In the genomic region with DNA sequence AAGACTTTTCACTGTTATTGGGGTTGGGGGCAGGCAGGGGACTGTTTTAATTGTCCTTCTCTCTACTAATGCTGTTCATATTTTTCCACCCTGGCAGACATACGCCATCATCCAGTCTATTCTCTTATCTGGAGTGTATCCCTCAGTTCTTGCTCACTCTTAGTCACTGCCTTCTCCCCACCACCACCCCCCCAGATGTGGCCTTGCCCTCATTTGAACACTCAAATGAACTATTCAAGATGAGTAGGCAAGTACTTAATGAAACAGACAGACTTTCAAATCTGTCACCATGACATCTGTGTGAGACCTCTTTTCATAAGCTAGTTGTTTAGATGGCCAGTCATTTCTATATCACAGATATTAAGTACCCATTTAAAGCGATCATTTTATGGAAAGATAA, we compare ENCODE assay signal across 10 cellular contexts. TPM values are rescaled to one million over a fixed set of nuclear protein-coding genes. Genes with fewer than 3 reads are reported as not detected.
DNase-seq lines count a peak whose midpoint lies in the region; ATAC-seq and TF ChIP-seq lines count a peak whose summit lies in the region.
"Had no signal": no experiment of that assay in that cellular context is flagged by ENCODE, and none has a peak within 500 bp of the region (broad histone marks: within the 10 kb centered on the region; RNA-seq: fewer than 3 reads in every experiment).

No MANE protein-coding gene starts in this region.

- peak overlapping the region; percentile 22 for H3K27ac ChIP-seq in cardiac muscle cell

- H3K9me3 Mint-ChIP-seq in T-helper 2 cell treated with Interferon-gamma antibody and Interleukin-4, amounts not matched to agents 5 μg/mL and 100 μg/mL, for 36 hours = no peaks in the 10 kb centered on the region

- H3K4me1 ChIP-seq in cardiac muscle cell (ENCODE audit: low read depth) = peaks cover 51% of the 10 kb centered on the region

- peak; percentile 34 for DNase-seq in activated CD8-positive, alpha-beta memory T cell treated with anti-CD3 and anti-CD28 coated beads, Interleukin-2, amount 50 U/mL, for 4 hours
- DNase-seq in activated CD8-positive, alpha-beta memory T cell treated with anti-CD3 and anti-CD28 coated beads for 24 hours = no peak
- DNase-seq in T-helper 2 cell treated with Interferon-gamma antibody and Interleukin-4, amounts not matched to agents 5 μg/mL and 100 μg/mL, for 36 hours (ENCODE audit: low spot score) = peak; percentile 55
- DNase-seq in cardiac muscle cell (ENCODE audit: low read depth in 1 of 2, low spot score in 1 of 2) (peak in 1 of 2 donors; percentile 47), NCI-H2171 treated with DMSO at 0.1 percent for 48 hours (lab: John Stamatoyannopoulos, UW) (no peak)
- DNase-seq in stimulated activated CD8-positive, alpha-beta memory T cell treated with anti-CD3 and anti-CD28 coated beads, Interleukin-7, amount 100 ng/mL, for 24 hours (ENCODE audit: low read depth) = peak; percentile 13
- DNase-seq: amygdala, gastrocnemius medialis had no signal

- H3K27me3 Mint-ChIP-seq in T-helper 2 cell treated with Interferon-gamma antibody and Interleukin-4, amounts not matched to agents 5 μg/mL and 100 μg/mL, for 36 hours (ENCODE audit: low read depth) = no peaks in the 10 kb centered on the region

- peaks cover 32% of the 10 kb centered on the region for H3K36me3 Mint-ChIP-seq in T-helper 2 cell treated with Interferon-gamma antibody and Interleukin-4, amounts not matched to agents 5 μg/mL and 100 μg/mL, for 36 hours (ENCODE audit: low read depth)

- no peaks in the 10 kb centered on the region for H3K27me3 ChIP-seq in cardiac muscle cell
- H3K27me3 ChIP-seq: gastrocnemius medialis had no signal

- no peak overlapping the region for H3K4me3 Mint-ChIP-seq in T-helper 2 cell treated with Interferon-gamma antibody and Interleukin-4, amounts not matched to agents 5 μg/mL and 100 μg/mL, for 36 hours

- peaks cover 42% of the 10 kb centered on the region for H3K36me3 ChIP-seq in cardiac muscle cell

- ATAC-seq in HG03135 (IDR thresholded peaks at IDR 0.05; ENCODE audit: unreplicated experiment) (no peak), HG02759 (IDR thresholded peaks at IDR 0.05; ENCODE audit: unreplicated experiment) (no peak)
- ATAC-seq: gastrocnemius medialis had no signal

- no peak for TF ChIP-seq CTCF in cardiac muscle cell (IDR thresholded peaks at IDR 0.05; ENCODE audit: low read depth, low read length)

- peak overlapping the region; percentile 36 for H3K27ac Mint-ChIP-seq in T-helper 2 cell treated with Interferon-gamma antibody and Interleukin-4, amounts not matched to agents 5 μg/mL and 100 μg/mL, for 36 hours

- no peak overlapping the region for H3K4me3 ChIP-seq in cardiac muscle cell
- H3K4me3 ChIP-seq: gastrocnemius medialis had no signal

- peaks cover 18% of the 10 kb centered on the region for H3K4me1 Mint-ChIP-seq in T-helper 2 cell treated with Interferon-gamma antibody and Interleukin-4, amounts not matched to agents 5 μg/mL and 100 μg/mL, for 36 hours (ENCODE audit: low read depth)

- no peaks in the 10 kb centered on the region for H3K9me3 ChIP-seq in cardiac muscle cell (ENCODE audit: low read depth)
- H3K9me3 ChIP-seq: gastrocnemius medialis had no signal

RNA-seq across cellular contexts. Expression of gene NUDT4, which starts 10.1 kb away (rescaled TPM):
- total RNA-seq in cardiac muscle cell = 338 and 386 TPM in 2 replicates
- 330 and 484 TPM in 2 replicates for polyA plus RNA-seq in cardiac muscle cell

RNA-seq across cellular contexts. Expression of gene UBE2N, which starts 54.0 kb away (rescaled TPM):
- 17.2 and 36.1 TPM in 2 replicates for total RNA-seq in cardiac muscle cell
- polyA plus RNA-seq in cardiac muscle cell = 131 and 168 TPM in 2 replicates

Comparison
In these comparisons a context has a peak if more than half of its experiments do, and no peak if none do; other contexts are left out.
1. DNase-seq: peak in activated CD8-positive, alpha-beta memory T cell treated with anti-CD3 and anti-CD28 coated beads, Interleukin-2, amount 50 U/mL, for 4 hours (single experiment), T-helper 2 cell treated with Interferon-gamma antibody and Interleukin-4, amounts not matched to agents 5 μg/mL and 100 μg/mL, for 36 hours (single experiment) and stimulated activated CD8-positive, alpha-beta memory T cell treated with anti-CD3 and anti-CD28 coated beads, Interleukin-7, amount 100 ng/mL, for 24 hours (single experiment); none in activated CD8-positive, alpha-beta memory T cell treated with anti-CD3 and anti-CD28 coated beads for 24 hours (single experiment) and NCI-H2171 treated with DMSO at 0.1 percent for 48 hours (single experiment).